1 cellular context compared by ENCODE assay signal in the genomic region with DNA sequence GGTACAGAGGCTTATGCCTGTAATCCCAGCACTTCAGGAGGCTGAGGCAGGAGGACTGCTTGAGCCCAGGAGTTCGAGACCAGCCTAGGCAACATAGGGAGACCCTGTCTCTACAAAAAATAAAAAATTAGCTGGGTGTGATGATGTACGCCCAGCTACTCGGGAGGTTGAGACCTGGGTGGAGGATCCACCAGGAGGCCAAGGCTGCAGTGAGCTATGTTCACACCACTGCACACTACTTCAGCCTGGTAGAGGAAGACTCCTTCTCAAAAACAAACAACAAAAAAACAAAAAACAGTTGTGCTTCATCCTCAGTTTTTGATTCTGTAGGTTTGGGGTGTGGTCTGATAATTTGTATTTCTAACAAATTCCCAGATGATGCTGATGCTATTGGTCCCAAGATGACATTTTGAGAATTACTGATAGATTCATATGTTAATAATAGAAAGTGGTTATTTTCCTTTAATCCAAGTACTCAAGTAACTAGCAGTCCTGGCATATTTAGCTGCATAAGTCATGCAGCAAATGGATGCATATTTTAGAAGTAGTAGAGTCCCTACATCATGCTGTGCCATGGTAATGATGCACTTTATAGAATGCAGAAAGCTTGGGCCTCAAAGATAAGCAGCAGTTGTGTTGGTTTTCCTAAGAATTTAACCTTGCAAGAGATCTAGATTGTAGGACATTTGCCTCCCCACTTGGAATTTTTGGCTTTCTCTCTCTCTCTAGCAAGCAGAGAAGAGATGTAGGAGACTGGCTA.
TF ChIP-seq lines count a peak whose summit lies in the region.

No MANE protein-coding gene starts in this region.

TF ChIP-seq in GM12878, 131 proteins besides CTCF, POLR2A, EP300 and RAD21 (continued from another document):
- TF ChIP-seq, protein P1, sequence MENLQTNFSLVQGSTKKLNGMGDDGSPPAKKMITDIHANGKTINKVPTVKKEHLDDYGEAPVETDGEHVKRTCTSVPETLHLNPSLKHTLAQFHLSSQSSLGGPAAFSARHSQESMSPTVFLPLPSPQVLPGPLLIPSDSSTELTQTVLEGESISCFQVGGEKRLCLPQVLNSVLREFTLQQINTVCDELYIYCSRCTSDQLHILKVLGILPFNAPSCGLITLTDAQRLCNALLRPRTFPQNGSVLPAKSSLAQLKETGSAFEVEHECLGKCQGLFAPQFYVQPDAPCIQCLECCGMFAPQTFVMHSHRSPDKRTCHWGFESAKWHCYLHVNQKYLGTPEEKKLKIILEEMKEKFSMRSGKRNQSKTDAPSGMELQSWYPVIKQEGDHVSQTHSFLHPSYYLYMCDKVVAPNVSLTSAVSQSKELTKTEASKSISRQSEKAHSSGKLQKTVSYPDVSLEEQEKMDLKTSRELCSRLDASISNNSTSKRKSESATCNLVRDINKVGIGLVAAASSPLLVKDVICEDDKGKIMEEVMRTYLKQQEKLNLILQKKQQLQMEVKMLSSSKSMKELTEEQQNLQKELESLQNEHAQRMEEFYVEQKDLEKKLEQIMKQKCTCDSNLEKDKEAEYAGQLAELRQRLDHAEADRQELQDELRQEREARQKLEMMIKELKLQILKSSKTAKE (IDR thresholded peaks at IDR 0.05; ENCODE audit: low read depth, poor library complexity, severe bottlenecking), result no peak
- TF ChIP-seq CBX5 (IDR thresholded peaks at IDR 0.05; ENCODE audit: low read depth) (no peak), ASH2L (IDR thresholded peaks at IDR 0.05; ENCODE audit: borderline replicate concordance, low read depth) (no peak), TCF3 (IDR thresholded peaks at IDR 0.05; ENCODE audit: borderline replicate concordance, insufficient read depth, low read depth, low read length) (no peak), STAT3 (IDR thresholded peaks at IDR 0.05; ENCODE audit: low read depth, low read length) (no peak), ZNF384 (IDR thresholded peaks at IDR 0.05; ENCODE audit: borderline replicate concordance, low read depth, low read length) (no peak), BCLAF1 (IDR thresholded peaks at IDR 0.05) (no peak), FOXM1 (IDR thresholded peaks at IDR 0.05; ENCODE audit: low read depth, low read length) (no peak), USF2 (IDR thresholded peaks at IDR 0.05; ENCODE audit: borderline replicate concordance, low read depth, low read length) (no peak), TBL1XR1 (IDR thresholded peaks at IDR 0.05; ENCODE audit: low read depth, low read length) (no peak), HDGF (IDR thresholded peaks at IDR 0.05) (no peak)
- TF ChIP-seq, protein P2, sequence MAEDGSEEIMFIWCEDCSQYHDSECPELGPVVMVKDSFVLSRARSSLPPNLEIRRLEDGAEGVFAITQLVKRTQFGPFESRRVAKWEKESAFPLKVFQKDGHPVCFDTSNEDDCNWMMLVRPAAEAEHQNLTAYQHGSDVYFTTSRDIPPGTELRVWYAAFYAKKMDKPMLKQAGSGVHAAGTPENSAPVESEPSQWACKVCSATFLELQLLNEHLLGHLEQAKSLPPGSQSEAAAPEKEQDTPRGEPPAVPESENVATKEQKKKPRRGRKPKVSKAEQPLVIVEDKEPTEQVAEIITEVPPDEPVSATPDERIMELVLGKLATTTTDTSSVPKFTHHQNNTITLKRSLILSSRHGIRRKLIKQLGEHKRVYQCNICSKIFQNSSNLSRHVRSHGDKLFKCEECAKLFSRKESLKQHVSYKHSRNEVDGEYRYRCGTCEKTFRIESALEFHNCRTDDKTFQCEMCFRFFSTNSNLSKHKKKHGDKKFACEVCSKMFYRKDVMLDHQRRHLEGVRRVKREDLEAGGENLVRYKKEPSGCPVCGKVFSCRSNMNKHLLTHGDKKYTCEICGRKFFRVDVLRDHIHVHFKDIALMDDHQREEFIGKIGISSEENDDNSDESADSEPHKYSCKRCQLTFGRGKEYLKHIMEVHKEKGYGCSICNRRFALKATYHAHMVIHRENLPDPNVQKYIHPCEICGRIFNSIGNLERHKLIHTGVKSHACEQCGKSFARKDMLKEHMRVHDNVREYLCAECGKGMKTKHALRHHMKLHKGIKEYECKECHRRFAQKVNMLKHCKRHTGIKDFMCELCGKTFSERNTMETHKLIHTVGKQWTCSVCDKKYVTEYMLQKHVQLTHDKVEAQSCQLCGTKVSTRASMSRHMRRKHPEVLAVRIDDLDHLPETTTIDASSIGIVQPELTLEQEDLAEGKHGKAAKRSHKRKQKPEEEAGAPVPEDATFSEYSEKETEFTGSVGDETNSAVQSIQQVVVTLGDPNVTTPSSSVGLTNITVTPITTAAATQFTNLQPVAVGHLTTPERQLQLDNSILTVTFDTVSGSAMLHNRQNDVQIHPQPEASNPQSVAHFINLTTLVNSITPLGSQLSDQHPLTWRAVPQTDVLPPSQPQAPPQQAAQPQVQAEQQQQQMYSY (CRISPR knock-in tag; IDR thresholded peaks at IDR 0.05), result no peak
- TF ChIP-seq, protein P3, sequence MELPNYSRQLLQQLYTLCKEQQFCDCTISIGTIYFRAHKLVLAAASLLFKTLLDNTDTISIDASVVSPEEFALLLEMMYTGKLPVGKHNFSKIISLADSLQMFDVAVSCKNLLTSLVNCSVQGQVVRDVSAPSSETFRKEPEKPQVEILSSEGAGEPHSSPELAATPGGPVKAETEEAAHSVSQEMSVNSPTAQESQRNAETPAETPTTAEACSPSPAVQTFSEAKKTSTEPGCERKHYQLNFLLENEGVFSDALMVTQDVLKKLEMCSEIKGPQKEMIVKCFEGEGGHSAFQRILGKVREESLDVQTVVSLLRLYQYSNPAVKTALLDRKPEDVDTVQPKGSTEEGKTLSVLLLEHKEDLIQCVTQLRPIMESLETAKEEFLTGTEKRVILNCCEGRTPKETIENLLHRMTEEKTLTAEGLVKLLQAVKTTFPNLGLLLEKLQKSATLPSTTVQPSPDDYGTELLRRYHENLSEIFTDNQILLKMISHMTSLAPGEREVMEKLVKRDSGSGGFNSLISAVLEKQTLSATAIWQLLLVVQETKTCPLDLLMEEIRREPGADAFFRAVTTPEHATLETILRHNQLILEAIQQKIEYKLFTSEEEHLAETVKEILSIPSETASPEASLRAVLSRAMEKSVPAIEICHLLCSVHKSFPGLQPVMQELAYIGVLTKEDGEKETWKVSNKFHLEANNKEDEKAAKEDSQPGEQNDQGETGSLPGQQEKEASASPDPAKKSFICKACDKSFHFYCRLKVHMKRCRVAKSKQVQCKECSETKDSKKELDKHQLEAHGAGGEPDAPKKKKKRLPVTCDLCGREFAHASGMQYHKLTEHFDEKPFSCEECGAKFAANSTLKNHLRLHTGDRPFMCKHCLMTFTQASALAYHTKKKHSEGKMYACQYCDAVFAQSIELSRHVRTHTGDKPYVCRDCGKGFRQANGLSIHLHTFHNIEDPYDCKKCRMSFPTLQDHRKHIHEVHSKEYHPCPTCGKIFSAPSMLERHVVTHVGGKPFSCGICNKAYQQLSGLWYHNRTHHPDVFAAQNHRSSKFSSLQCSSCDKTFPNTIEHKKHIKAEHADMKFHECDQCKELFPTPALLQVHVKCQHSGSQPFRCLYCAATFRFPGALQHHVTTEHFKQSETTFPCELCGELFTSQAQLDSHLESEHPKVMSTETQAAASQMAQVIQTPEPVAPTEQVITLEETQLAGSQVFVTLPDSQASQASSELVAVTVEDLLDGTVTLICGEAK (IDR thresholded peaks at IDR 0.05; ENCODE audit: borderline replicate concordance), result no peak
- TF ChIP-seq, protein P4, sequence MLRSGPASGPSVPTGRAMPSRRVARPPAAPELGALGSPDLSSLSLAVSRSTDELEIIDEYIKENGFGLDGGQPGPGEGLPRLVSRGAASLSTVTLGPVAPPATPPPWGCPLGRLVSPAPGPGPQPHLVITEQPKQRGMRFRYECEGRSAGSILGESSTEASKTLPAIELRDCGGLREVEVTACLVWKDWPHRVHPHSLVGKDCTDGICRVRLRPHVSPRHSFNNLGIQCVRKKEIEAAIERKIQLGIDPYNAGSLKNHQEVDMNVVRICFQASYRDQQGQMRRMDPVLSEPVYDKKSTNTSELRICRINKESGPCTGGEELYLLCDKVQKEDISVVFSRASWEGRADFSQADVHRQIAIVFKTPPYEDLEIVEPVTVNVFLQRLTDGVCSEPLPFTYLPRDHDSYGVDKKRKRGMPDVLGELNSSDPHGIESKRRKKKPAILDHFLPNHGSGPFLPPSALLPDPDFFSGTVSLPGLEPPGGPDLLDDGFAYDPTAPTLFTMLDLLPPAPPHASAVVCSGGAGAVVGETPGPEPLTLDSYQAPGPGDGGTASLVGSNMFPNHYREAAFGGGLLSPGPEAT (IDR thresholded peaks at IDR 0.05; ENCODE audit: low read depth), result no peak
